ENCODE assay signal across 15 cellular contexts in the genomic region with DNA sequence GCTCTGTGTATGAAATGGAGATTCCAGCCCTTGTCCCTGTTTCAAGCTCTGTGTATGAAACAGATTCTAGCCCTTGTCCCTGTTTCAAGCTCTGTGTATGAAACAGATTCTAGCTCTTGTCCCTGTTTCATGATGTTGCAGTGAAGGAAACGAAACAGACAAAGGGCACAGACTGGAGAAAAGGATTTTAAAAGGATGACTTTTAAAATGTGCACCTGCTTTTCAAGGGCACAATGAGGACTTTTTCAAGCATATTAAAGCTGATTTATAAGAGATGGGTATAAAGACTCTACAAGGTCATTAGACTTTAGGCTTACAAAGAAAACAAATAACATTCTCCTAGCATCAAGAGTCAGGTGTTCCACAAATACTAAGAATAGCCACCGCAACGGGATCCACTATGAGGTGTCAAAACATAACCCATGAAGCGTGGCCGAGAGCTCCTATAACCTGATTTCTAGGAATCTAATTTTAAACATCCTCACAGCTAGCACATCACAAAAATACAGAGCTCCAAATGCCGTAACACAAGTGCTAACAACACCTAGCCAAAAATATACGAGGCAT. TPM values are rescaled to one million over a fixed set of nuclear protein-coding genes. Genes with fewer than 3 reads are reported as not detected.
DNase-seq lines count a peak whose midpoint lies in the region; ATAC-seq and TF ChIP-seq lines count a peak whose summit lies in the region.
"Had no signal": no experiment of that assay in that cellular context is flagged by ENCODE, and none has a peak within 500 bp of the region (broad histone marks: within the 10 kb centered on the region; RNA-seq: fewer than 3 reads in every experiment).

No MANE protein-coding gene starts in this region.

- peaks cover 0 to 25% of the 10 kb centered on the region in 2 donors for H3K4me1 ChIP-seq in ascending aorta
- H3K4me1 ChIP-seq in hepatocyte (ENCODE audit: insufficient read depth) = peaks cover 30% of the 10 kb centered on the region
- H3K4me1 ChIP-seq in sigmoid colon = peaks cover 0 to 84% (median 68%) of the 10 kb centered on the region in 4 donors
- H3K4me1 ChIP-seq: SJCRH30 had no signal

- H3K4me3 ChIP-seq in ascending aorta (peak overlapping the region in 1 of 2 donors; percentile 15), hepatocyte (no peak overlapping the region), sigmoid colon (no peak overlapping the region)
- H3K4me3 ChIP-seq: SJCRH30 had no signal

- no peaks in the 10 kb centered on the region for H3K9me3 ChIP-seq in ascending aorta
- H3K9me3 ChIP-seq in hepatocyte (ENCODE audit: low read depth) = no peaks in the 10 kb centered on the region
- H3K9me3 ChIP-seq in sigmoid colon = no peaks in the 10 kb centered on the region
- H3K9me3 ChIP-seq: SJCRH30 had no signal

- H3K27me3 ChIP-seq in ascending aorta (no peaks in the 10 kb centered on the region), hepatocyte (no peaks in the 10 kb centered on the region), sigmoid colon (no peaks in the 10 kb centered on the region)
- H3K27me3 ChIP-seq: SJCRH30 had no signal

- 89% methylated on average over 7 of the region's 7 CpGs for WGBS in hepatocyte (ENCODE audit: low lambda C conversion rate, missing lambda C conversion rate)
- 69 to 81% methylated on average over 7 of the region's 7 CpGs for WGBS in sigmoid colon, 2 donors

- H3K36me3 ChIP-seq in ascending aorta = no peaks in the 10 kb centered on the region
- H3K36me3 ChIP-seq in hepatocyte (replicated peaks; ENCODE audit: insufficient read depth, low read depth) = no peaks in the 10 kb centered on the region
- no peaks in the 10 kb centered on the region for H3K36me3 ChIP-seq in sigmoid colon
- H3K36me3 ChIP-seq: SJCRH30 had no signal

- DNase-seq in EH (ENCODE audit: low read depth) (peak; percentile 20), ascending aorta (ENCODE audit: low spot score in 2 of 2) (peak in 1 of 2 donors; percentile 33), hepatocyte (ENCODE audit: low spot score) (no peak), sigmoid colon (peak; percentile 60), KG1 (lab: John Stamatoyannopoulos, UW) (no peak)
- no peak for DNase-seq in activated CD4-positive, alpha-beta T cell treated with anti-CD3 and anti-CD28 coated beads, Interleukin-2, amount 50 U/mL, for 4 hours
- DNase-seq in activated CD4-positive, alpha-beta T cell treated with anti-CD3 and anti-CD28 coated beads, Interleukin-2, amount 50 U/mL, for 48 hours = no peak
- DNase-seq: activated gamma-delta T cell; cerebellar nuclear complex; NCI-H446 treated with DMSO at 0.1 percent for 48 hours; SJCRH30; stimulated activated naive B cell treated with anti-CD40 and anti-IgM and Interleukin-4, amounts not matched to agents 10 μg/mL and 1 μg/mL and 100 μg/mL, for 72 hours had no signal

- no peak overlapping the region for H2AFZ ChIP-seq in hepatocyte

- H3K4me2 ChIP-seq in hepatocyte = peak overlapping the region; percentile 50

- peaks cover 80% of the 10 kb centered on the region for H3K79me2 ChIP-seq in hepatocyte

- no peak for ATAC-seq in GM18498 (IDR thresholded peaks at IDR 0.05; ENCODE audit: unreplicated experiment)
- ATAC-seq: activated CD4-positive, CD25-positive, alpha-beta regulatory T cell treated with anti-CD3 and anti-CD28 coated beads, Interleukin-2, amount 50 U/mL, for 24 hours; stimulated activated naive B cell treated with anti-CD40 and anti-IgM and Interleukin-4, amounts not matched to agents 10 μg/mL and 1 μg/mL and 100 μg/mL, for 72 hours had no signal

- no peak for TF ChIP-seq CTCF in ascending aorta (IDR thresholded peaks at IDR 0.05)
- TF ChIP-seq CTCF in hepatocyte (IDR thresholded peaks at IDR 0.05; ENCODE audit: poor library complexity) = no peak
- TF ChIP-seq CTCF in sigmoid colon (IDR thresholded peaks at IDR 0.05) = no peak

- H4K20me1 ChIP-seq in hepatocyte (ENCODE audit: insufficient read depth, poor library complexity, severe bottlenecking) = peaks cover 63% of the 10 kb centered on the region

- TF ChIP-seq POLR2A in sigmoid colon (IDR thresholded peaks at IDR 0.05) = no peak

- intact Hi-C loops in ascending aorta (cut with DNase I) = loop anchor here (5.0 kb wide), 1 partner anchor 63 kb away; no protein-coding TSS in a partner anchor
- intact Hi-C loops in sigmoid colon (cut with DNase I) = loop anchor here (5.0 kb wide), 1 partner anchor 168 kb away; no protein-coding TSS in a partner anchor

- peak in 1 of 4 donors; percentile 44 for TF ChIP-seq EP300 in sigmoid colon (IDR thresholded peaks at IDR 0.05)

- peak overlapping the region; percentile 40 to 48 for H3K27ac ChIP-seq in ascending aorta
- peak overlapping the region; percentile 62 for H3K27ac ChIP-seq in hepatocyte
- H3K27ac ChIP-seq in sigmoid colon = peak overlapping the region; percentile 76 to 90 (median 85)
- H3K27ac ChIP-seq: C4-2B, SJCRH30 had no signal

- no peaks in the 10 kb centered on the region for H3K9me2 ChIP-seq in hepatocyte (replicated peaks; ENCODE audit: insufficient read depth)

RNA-seq across cellular contexts. Expression of gene DIP2C, which starts 29.0 kb away (rescaled TPM):
- total RNA-seq in ascending aorta = 14.7 TPM
- total RNA-seq in hepatocyte = 9.9 and 12.8 TPM in 2 replicates
- polyA plus RNA-seq in hepatocyte = 11.1 and 13.2 TPM in 2 replicates
- 10 to 100 TPM; 42.1 to 67.9 (median 50.3) TPM for total RNA-seq in sigmoid colon
- 1 to 10 TPM; 1.8 to 5.5 (median 3.0) TPM for polyA plus RNA-seq in sigmoid colon

Comparison
In these comparisons a context has a peak if more than half of its experiments do, and no peak if none do; other contexts are left out.
1. DNase-seq: peak in EH (single experiment) and sigmoid colon (single experiment); none in hepatocyte (single experiment), activated CD4-positive, alpha-beta T cell treated with anti-CD3 and anti-CD28 coated beads, Interleukin-2, amount 50 U/mL, for 4 hours (0 of 2), KG1 (single experiment) and activated CD4-positive, alpha-beta T cell treated with anti-CD3 and anti-CD28 coated beads, Interleukin-2, amount 50 U/mL, for 48 hours (0 of 2).
2. Peak in every context shown above with its lines, with median percentiles within 50 percentile points of each other: H3K27ac ChIP-seq.